Comparison of ENCODE assay signal across 24 cellular contexts in genomic region chr10:85596389-85596788, GRCh38.
"Had no signal": no experiment of that assay in that cellular context is flagged by ENCODE, and none has a peak within 500 bp of the region (broad histone marks: within the 10 kb centered on the region; RNA-seq: fewer than 3 reads in every experiment).

No MANE protein-coding gene starts in this region.

- ATAC-seq: naive thymus-derived CD4-positive, alpha-beta T cell; right cardiac atrium; stimulated activated naive CD8-positive, alpha-beta T cell treated with anti-CD3 and anti-CD28 coated beads, Interleukin-15, amount 100 ng/mL, for 72 hours had no signal

- H3K9ac ChIP-seq: neural progenitor cell had no signal

- H3K4me3 ChIP-seq: cardiac muscle cell, colonic mucosa, neural progenitor cell, prostate gland, skin epidermis, spleen, suprapubic skin had no signal

- H3K27ac ChIP-seq: cardiac muscle cell, colonic mucosa, neural progenitor cell, prostate gland, skin epidermis, spleen, suprapubic skin had no signal

- H2AFZ ChIP-seq: neural progenitor cell had no signal

- H3K36me3 ChIP-seq: cardiac muscle cell, colonic mucosa, neural progenitor cell, prostate gland, spleen, suprapubic skin had no signal

- DNase-seq: colonic mucosa; effector CD8-positive, alpha-beta T cell; endodermal cell; head of caudate nucleus; mesendoderm; midbrain; naive thymus-derived CD4-positive, alpha-beta T cell; right cardiac atrium; spleen; stimulated activated CD4-positive, alpha-beta T cell treated with anti-CD3 and anti-CD28 coated beads, Interleukin-2, amount 100 ng/mL, for 48 hours; stimulated activated naive CD4-positive, alpha-beta T cell; stimulated activated naive CD8-positive, alpha-beta T cell treated with anti-CD3 and anti-CD28 coated beads, Interleukin-15, amount 100 ng/mL, for 72 hours; trophoblast cell had no signal

- H3K27me3 Mint-ChIP-seq: central memory CD8-positive, alpha-beta T cell; dendritic cell treated with granulocyte-macrophage colony-stimulating factor and Interleukin-4, amounts not matched to agents 40 ng/mL and 50 ng/mL, for 4 days; stimulated activated naive CD8-positive, alpha-beta T cell treated with anti-CD3 and anti-CD28 coated beads, Interleukin-15, amount 100 ng/mL, for 72 hours had no signal

- H3K27ac Mint-ChIP-seq: dendritic cell treated with granulocyte-macrophage colony-stimulating factor and Interleukin-4, amounts not matched to agents 40 ng/mL and 50 ng/mL, for 4 days; endodermal cell; nephron; neural progenitor cell; stimulated activated naive CD8-positive, alpha-beta T cell treated with anti-CD3 and anti-CD28 coated beads, Interleukin-15, amount 100 ng/mL, for 72 hours had no signal

- H3K4me1 ChIP-seq: colonic mucosa, prostate gland, suprapubic skin had no signal

- H3K4me3 Mint-ChIP-seq: central memory CD8-positive, alpha-beta T cell; dendritic cell treated with granulocyte-macrophage colony-stimulating factor and Interleukin-4, amounts not matched to agents 40 ng/mL and 50 ng/mL, for 4 days; endodermal cell; naive thymus-derived CD4-positive, alpha-beta T cell; nephron; neural progenitor cell; stimulated activated naive CD8-positive, alpha-beta T cell treated with anti-CD3 and anti-CD28 coated beads, Interleukin-15, amount 100 ng/mL, for 72 hours had no signal

- H3K36me3 Mint-ChIP-seq: naive thymus-derived CD4-positive, alpha-beta T cell; neural progenitor cell had no signal

- H3K9me3 ChIP-seq: colonic mucosa, prostate gland, spleen, suprapubic skin had no signal

- H3K27me3 ChIP-seq: cardiac muscle cell, colonic mucosa, neural progenitor cell, spleen, suprapubic skin had no signal

- FAIRE-seq: endothelial cell of umbilical vein, frontal cortex, keratinocyte had no signal

- H3K9me3 Mint-ChIP-seq: central memory CD8-positive, alpha-beta T cell; dendritic cell treated with granulocyte-macrophage colony-stimulating factor and Interleukin-4, amounts not matched to agents 40 ng/mL and 50 ng/mL, for 4 days; endodermal cell; nephron; stimulated activated naive CD8-positive, alpha-beta T cell treated with anti-CD3 and anti-CD28 coated beads, Interleukin-15, amount 100 ng/mL, for 72 hours had no signal
